8 cellular contexts compared by ENCODE assay signal in the genomic region with DNA sequence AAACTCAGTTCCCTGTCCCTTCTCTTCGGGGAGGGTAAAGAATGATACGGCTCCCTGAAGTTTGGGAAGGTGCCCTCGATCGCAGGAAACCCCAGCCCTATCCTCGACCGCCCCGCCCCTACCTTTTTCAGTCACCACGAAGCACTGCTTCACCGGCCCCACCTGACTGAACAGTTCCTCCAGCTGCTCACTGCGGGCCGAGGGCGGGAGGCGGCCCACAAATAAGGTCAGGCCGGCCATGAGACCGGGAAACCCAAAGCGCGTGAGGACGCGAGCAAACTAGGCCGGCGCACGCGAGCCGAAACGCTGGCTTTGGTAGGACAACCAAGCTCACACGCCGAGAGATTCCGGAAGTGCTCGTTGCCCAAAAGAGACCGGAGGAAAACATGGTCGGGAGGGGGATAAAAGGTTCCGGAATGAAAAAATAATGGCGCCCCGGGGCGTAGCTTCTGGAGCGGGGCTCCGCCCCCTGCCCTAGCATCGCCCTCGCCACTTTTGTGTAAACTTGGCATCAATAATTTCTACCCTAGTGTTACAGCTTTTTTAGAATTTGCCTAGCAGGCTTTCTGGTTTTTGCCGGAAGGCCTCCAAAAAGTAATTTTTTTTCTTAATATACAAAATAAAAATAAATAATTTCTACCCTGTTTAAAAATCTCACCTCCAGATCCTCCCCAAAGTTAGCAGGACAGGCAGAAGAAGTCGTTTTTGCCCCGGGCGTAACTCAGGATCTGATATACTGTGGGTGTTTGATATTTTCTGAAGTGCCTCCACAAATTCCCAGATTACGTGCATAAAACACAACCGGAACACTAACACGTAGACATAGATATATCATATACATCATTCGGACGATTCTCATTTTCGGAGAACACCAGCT. TPM values are rescaled to one million over a fixed set of nuclear protein-coding genes. Genes with fewer than 3 reads are reported as not detected.
DNase-seq lines count a peak whose midpoint lies in the region; ATAC-seq, FAIRE-seq and TF ChIP-seq lines count a peak whose summit lies in the region.

A gene with protein sequence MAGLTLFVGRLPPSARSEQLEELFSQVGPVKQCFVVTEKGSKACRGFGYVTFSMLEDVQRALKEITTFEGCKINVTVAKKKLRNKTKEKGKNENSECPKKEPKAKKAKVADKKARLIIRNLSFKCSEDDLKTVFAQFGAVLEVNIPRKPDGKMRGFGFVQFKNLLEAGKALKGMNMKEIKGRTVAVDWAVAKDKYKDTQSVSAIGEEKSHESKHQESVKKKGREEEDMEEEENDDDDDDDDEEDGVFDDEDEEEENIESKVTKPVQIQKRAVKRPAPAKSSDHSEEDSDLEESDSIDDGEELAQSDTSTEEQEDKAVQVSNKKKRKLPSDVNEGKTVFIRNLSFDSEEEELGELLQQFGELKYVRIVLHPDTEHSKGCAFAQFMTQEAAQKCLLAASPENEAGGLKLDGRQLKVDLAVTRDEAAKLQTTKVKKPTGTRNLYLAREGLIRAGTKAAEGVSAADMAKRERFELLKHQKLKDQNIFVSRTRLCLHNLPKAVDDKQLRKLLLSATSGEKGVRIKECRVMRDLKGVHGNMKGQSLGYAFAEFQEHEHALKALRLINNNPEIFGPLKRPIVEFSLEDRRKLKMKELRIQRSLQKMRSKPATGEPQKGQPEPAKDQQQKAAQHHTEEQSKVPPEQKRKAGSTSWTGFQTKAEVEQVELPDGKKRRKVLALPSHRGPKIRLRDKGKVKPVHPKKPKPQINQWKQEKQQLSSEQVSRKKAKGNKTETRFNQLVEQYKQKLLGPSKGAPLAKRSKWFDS (minus strand): TSS at position 355 of the 877 bp plus-strand sequence. CDS start 115 bp downstream, at position 240.

- DNase-seq in NCI-H69 (lab: John Stamatoyannopoulos, UW) (peak; percentile 96), dermis blood vessel endothelial cell (peak; percentile 94), HepG2 (ENCODE audit: low spot score) (peak; percentile 88)
- DNase-seq in activated CD4-positive, alpha-beta T cell treated with anti-CD3 and anti-CD28 coated beads, Interleukin-2, amount 50 U/mL, for 24 hours (ENCODE audit: low read depth in 1 of 2, low spot score in 1 of 2) = peak; percentile 75 to 83
- DNase-seq in stimulated activated CD4-positive, alpha-beta T cell treated with anti-CD3 and anti-CD28 coated beads, Interleukin-2, amount 100 ng/mL, for 48 hours = peak; percentile 79

- peaks cover 30% of the 10 kb centered on the region for H3K79me2 ChIP-seq in HepG2 (ENCODE audit: insufficient read depth, low read length)

- H3K9ac ChIP-seq in HepG2 (ENCODE audit: insufficient read depth, low read depth, low read length) = peak within 1 kb of the TSS; percentile 79

- BruUV-seq in HepG2 (replicated peaks; lab: Mats Ljungman, UMichigan) = no TSS peak

- FAIRE-seq in HepG2 (lab: Jason Lieb, UNC) = peak; percentile 83

- no peaks in the 10 kb centered on the region for H3K27me3 ChIP-seq in HepG2 (ENCODE audit: control insufficient read depth in 1 of 2, insufficient read depth in 2 of 2, low read length in 2 of 2)

- POLR2A ChIA-PET in HepG2 (lab: Yijun Ruan, JAX) = interaction anchor here (0.6 to 1.1 kb wide), 7 partner anchors 32 to 338 kb away, joined by 3 to 4 read pairs (median 3); no protein-coding TSS in a partner anchor

- WGBS in HepG2 (ENCODE audit: low lambda C conversion rate) = 23% methylated on average over 33 of the region's 49 CpGs

- H2AFZ ChIP-seq in HepG2 (ENCODE audit: low read length) = peak within 1 kb of the TSS; percentile 98

- TF ChIP-seq EP300 in HepG2 (IDR thresholded peaks at IDR 0.05; ENCODE audit: low read depth in 2 of 2, low read length in 2 of 2) = peak; percentile 38 to 50; a peak in 2 of 4 replicates
- TF ChIP-seq EP300 in HepG2 (CRISPR knock-in tag; IDR thresholded peaks at IDR 0.05; ENCODE audit: borderline replicate concordance) = peak; percentile 75

- TF ChIP-seq CTCF in C4-2B (conservative IDR thresholded peaks at IDR 0.05) (no peak), HepG2 (CRISPR knock-in tag; IDR thresholded peaks at IDR 0.05) (0 out of 2 replicates have a peak, but pooled peaks have one; percentile 21)

- TF ChIP-seq POLR2A in HepG2 (IDR thresholded peaks at IDR 0.05; ENCODE audit: insufficient read depth in 1 of 2, low read depth in 2 of 2, low read length in 2 of 2) = peak; percentile 85 to 89

- ATAC-seq in GM19328 (IDR thresholded peaks at IDR 0.05; ENCODE audit: unreplicated experiment) (peak; percentile 95), HG03469 (IDR thresholded peaks at IDR 0.05; ENCODE audit: unreplicated experiment) (peak; percentile 87), HepG2 (peak; percentile 94)

- in situ Hi-C loops in HepG2 (cut with HindIII; ENCODE audit: extremely low pct_ligation_motif_present, low pct_unique_long_range_greater_than_20kb) = no loop called here

- no peaks in the 10 kb centered on the region for H3K9me3 ChIP-seq in HepG2 (ENCODE audit: low read length)

- H3K4me3 ChIP-seq in HepG2 (replicated peaks in 1 of 3; ENCODE audit: insufficient read depth in 1 of 3, low read depth in 2 of 3, low read length in 3 of 3) = peak within 1 kb of the TSS; percentile 76 to 82 (median 79)

- peaks cover 19% of the 10 kb centered on the region for H3K4me1 ChIP-seq in HepG2 (ENCODE audit: insufficient read depth, low read length)

- peak within 1 kb of the TSS; percentile 80 for H3K4me2 ChIP-seq in HepG2 (ENCODE audit: low read depth, low read length)

- CTCF ChIA-PET in HepG2 (lab: Yijun Ruan, JAX; ENCODE audit: low intra/inter-chr PET ratio, low total read pairs) = no interaction called here

- peaks cover 2% of the 10 kb centered on the region; the same call in 1 of the 2 replicates for H4K20me1 ChIP-seq in HepG2 (ENCODE audit: insufficient read depth, low read length)

- H3K36me3 ChIP-seq in HepG2 (replicated peaks in 1 of 2; ENCODE audit: control insufficient read depth in 1 of 2, insufficient read depth in 2 of 2, low read length in 2 of 2) = peaks cover 3 to 10% of the 10 kb centered on the region in 2 experiments; a peak in 4 of 5 replicates

- intact Hi-C loops in HepG2 (cut with micrococcal nuclease; ENCODE audit: unreplicated experiment) = no loop called here

- no peak; the same call in 1 of the 2 replicates for TF ChIP-seq RAD21 in HepG2 (CRISPR knock-in tag; IDR thresholded peaks at IDR 0.05)

- H3K27ac ChIP-seq in C4-2B (peak within 1 kb of the TSS; percentile 87), HepG2 (ENCODE audit: extremely low read length, insufficient read depth, low read length) (peak within 1 kb of the TSS; percentile 75)

TF ChIP-seq in HepG2, 621 proteins besides CTCF, POLR2A, EP300 and RAD21 (continues in another document):
- TF ChIP-seq SRY (CRISPR knock-in tag; IDR thresholded peaks at IDR 0.05) (peak; percentile 99), ZNF7 (CRISPR knock-in tag; IDR thresholded peaks at IDR 0.05) (peak; percentile 42; the same call in 1 of the 2 replicates), POGZ (CRISPR knock-in tag; IDR thresholded peaks at IDR 0.05) (peak; percentile 83)
- TF ChIP-seq, protein P1, sequence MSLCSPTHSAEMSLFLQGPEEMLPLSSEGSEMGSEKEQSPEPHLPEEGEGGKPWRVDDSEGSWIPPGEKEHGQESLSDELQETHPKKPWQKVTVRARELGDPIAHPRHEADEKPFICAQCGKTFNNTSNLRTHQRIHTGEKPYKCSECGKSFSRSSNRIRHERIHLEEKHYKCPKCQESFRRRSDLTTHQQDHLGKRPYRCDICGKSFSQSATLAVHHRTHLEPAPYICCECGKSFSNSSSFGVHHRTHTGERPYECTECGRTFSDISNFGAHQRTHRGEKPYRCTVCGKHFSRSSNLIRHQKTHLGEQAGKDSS (CRISPR knock-in tag; IDR thresholded peaks at IDR 0.05; ENCODE audit: borderline replicate concordance, low read depth) = peak; percentile 89; the same call in 1 of the 2 replicates
- TF ChIP-seq, protein P2, sequence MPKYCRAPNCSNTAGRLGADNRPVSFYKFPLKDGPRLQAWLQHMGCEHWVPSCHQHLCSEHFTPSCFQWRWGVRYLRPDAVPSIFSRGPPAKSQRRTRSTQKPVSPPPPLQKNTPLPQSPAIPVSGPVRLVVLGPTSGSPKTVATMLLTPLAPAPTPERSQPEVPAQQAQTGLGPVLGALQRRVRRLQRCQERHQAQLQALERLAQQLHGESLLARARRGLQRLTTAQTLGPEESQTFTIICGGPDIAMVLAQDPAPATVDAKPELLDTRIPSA (CRISPR knock-in tag; IDR thresholded peaks at IDR 0.05; ENCODE audit: borderline replicate concordance) = 0 out of 2 replicates have a peak, but pooled peaks have one; percentile 88
- TF ChIP-seq, protein P3, sequence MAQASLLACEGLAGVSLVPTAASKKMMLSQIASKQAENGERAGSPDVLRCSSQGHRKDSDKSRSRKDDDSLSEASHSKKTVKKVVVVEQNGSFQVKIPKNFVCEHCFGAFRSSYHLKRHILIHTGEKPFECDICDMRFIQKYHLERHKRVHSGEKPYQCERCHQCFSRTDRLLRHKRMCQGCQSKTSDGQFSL (CRISPR knock-in tag; IDR thresholded peaks at IDR 0.05) = peak; percentile 62; the same call in 1 of the 2 replicates

RNA-seq across cellular contexts. Expression of the gene that starts here (rescaled TPM):
- total RNA-seq in dermis blood vessel endothelial cell = 14.6 and 26.9 TPM in 2 replicates
- 49.0 and 61.2 TPM in 2 replicates for total RNA-seq in HepG2 (2016; rRNA removed; fragmentation: Illumina TruSeq; extraction: Trizol)
- 7.3 and 8.4 TPM in 2 replicates for total RNA-seq in HepG2 (2016; cell fraction: cytosol; rRNA removed; fragmentation: Illumina TruSeq; extraction: Trizol; ENCODE audit: low read depth)
- total RNA-seq in HepG2 (2016; cell fraction: insoluble cytoplasmic fraction; rRNA removed; fragmentation: Illumina TruSeq; extraction: Trizol) = 50.4 and 59.7 TPM in 2 replicates
- total RNA-seq in HepG2 (2016; cell fraction: membrane; rRNA removed; fragmentation: Illumina TruSeq; extraction: Trizol) = 6.4 and 9.5 TPM in 2 replicates
- total RNA-seq in HepG2 (2016; cell fraction: nucleus; rRNA removed; fragmentation: Illumina TruSeq; extraction: Trizol) = 41.5 and 46.2 TPM in 2 replicates
- polyA plus RNA-seq in HepG2 (2011; rRNA removed) = 20.3 and 20.5 TPM in 2 replicates
- 10.7 and 11.3 TPM in 2 replicates for polyA plus RNA-seq in HepG2 (2011; cell fraction: cytosol; rRNA removed)
- polyA plus RNA-seq in HepG2 (2011; cell fraction: nucleus; rRNA removed) = 43.8 and 49.7 TPM in 2 replicates
- polyA plus RNA-seq in HepG2 (2012) = 33.1 and 42.8 TPM in 2 replicates
- polyA plus RNA-seq in HepG2 (2016; cell fraction: cytosol; fragmentation: Illumina TruSeq; extraction: Trizol; ENCODE audit: low read depth) = 1.6 and 1.9 TPM in 2 replicates
- polyA plus RNA-seq in HepG2 (2016; cell fraction: insoluble cytoplasmic fraction; fragmentation: Illumina TruSeq; extraction: Trizol; ENCODE audit: low read depth) = 54.9 and 57.4 TPM in 2 replicates
- 3.8 and 5.7 TPM in 2 replicates for polyA plus RNA-seq in HepG2 (2016; cell fraction: membrane; fragmentation: Illumina TruSeq; extraction: Trizol; ENCODE audit: low read depth)
- polyA plus RNA-seq in HepG2 (2016; cell fraction: nucleus; fragmentation: Illumina TruSeq; extraction: Trizol; ENCODE audit: insufficient read depth, low read depth) = 82.8 and 85.5 TPM in 2 replicates
- polyA minus RNA-seq in HepG2 (2011; rRNA and poly(A)+ RNA removed; ENCODE audit: low replicate concordance) = 8.3 and 17.5 TPM in 2 replicates
- polyA minus RNA-seq in HepG2 (2011; cell fraction: cytosol; rRNA and poly(A)+ RNA removed) = 9.8 and 11.3 TPM in 2 replicates
- 21.2 and 29.0 TPM in 2 replicates for polyA minus RNA-seq in HepG2 (2011; cell fraction: nucleus; rRNA and poly(A)+ RNA removed)

Comparison
In these comparisons a context has a peak if more than half of its experiments do, and no peak if none do; other contexts are left out.
1. Peak in every context shown above with its lines: DNase-seq, ATAC-seq, H3K4me3 ChIP-seq and H3K27ac ChIP-seq.